15 cellular contexts compared by ENCODE assay signal in the genomic region with DNA sequence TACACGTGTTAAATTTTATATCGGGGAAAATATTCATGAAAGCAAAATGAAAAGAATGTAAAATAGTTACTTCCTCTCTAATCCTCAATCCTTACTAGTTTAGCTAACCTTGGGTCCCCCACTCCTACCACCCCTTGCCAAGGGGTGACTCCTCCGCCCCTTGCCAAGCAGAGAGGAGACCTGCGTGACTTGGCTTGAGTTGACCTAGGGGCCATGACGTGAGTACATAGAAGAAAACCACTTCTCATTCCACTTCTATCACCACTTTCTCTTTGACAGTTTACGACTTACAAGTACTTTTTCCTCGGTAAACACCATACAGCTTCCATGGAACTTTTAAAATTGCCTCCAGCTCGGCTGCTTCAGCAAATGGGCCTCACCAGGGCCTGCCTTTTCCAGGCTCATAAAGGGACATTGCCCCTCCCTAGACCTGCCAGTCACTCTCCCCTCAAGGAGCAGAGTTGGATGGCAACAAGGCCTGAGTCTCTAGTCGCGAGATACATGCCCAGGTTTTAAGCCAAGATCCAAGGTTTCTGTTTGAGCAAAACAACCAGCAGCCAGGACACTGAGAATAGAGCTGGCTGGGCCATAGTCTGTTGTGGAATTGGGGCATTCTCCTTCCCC. TPM values are rescaled to one million over a fixed set of nuclear protein-coding genes. Genes with fewer than 3 reads are reported as not detected.
DNase-seq lines count a peak whose midpoint lies in the region; ATAC-seq and TF ChIP-seq lines count a peak whose summit lies in the region.
"Had no signal": no experiment of that assay in that cellular context is flagged by ENCODE, and none has a peak within 500 bp of the region (broad histone marks: within the 10 kb centered on the region; RNA-seq: fewer than 3 reads in every experiment).

No MANE protein-coding gene starts in this region.

- H3K4me1 ChIP-seq in MM.1S (ENCODE audit: low read length): no peaks in the 10 kb centered on the region

- H3K27ac ChIP-seq in cingulate gyrus (ENCODE audit: low read depth, low read length) (peak overlapping the region; percentile 58), MM.1S (ENCODE audit: low read length) (no peak overlapping the region)
- H3K27ac ChIP-seq: RWPE1 had no signal

- H3K36me3 Mint-ChIP-seq in activated naive CD8-positive, alpha-beta T cell treated with anti-CD3 and anti-CD28 coated beads, Interleukin-2, amount 10 ng/mL, durations not matched to agents 7 days and 5 days: peaks cover 14% of the 10 kb centered on the region
- no peaks in the 10 kb centered on the region for H3K36me3 Mint-ChIP-seq in activated naive CD8-positive, alpha-beta T cell treated with anti-CD3 and anti-CD28 coated beads, Interleukin-2, amount 50 U/mL, for 24 hours (ENCODE audit: low read depth)
- H3K36me3 Mint-ChIP-seq in naive thymus-derived CD8-positive, alpha-beta T cell: peaks cover 0 to 48% (median 12%) of the 10 kb centered on the region in 3 donors

- DNase-seq in activated naive CD8-positive, alpha-beta T cell treated with anti-CD3 and anti-CD28 coated beads, Interleukin-2, amount 10 ng/mL, durations not matched to agents 7 days and 5 days: no peak
- DNase-seq in activated naive CD8-positive, alpha-beta T cell treated with anti-CD3 and anti-CD28 coated beads, Interleukin-2, amount 50 U/mL, for 24 hours: no peak
- peak in 1 of 10 donors; percentile 16 for DNase-seq in naive thymus-derived CD8-positive, alpha-beta T cell
- DNase-seq in SKM-1 treated with dmso at 0.1 percent for 144 hours (lab: John Stamatoyannopoulos, UW; ENCODE audit: unreplicated experiment): no peak
- DNase-seq in MM.1S: no peak
- DNase-seq: IMR-90, MV-4-11, NCI-H1417 treated with DMSO at 0.1 percent for 48 hours, NCI-H1930, NCI-H2171, NCI-H446 had no signal

- H3K27me3 Mint-ChIP-seq in activated naive CD8-positive, alpha-beta T cell treated with anti-CD3 and anti-CD28 coated beads, Interleukin-2, amount 10 ng/mL, durations not matched to agents 7 days and 5 days: no peaks in the 10 kb centered on the region
- no peaks in the 10 kb centered on the region for H3K27me3 Mint-ChIP-seq in activated naive CD8-positive, alpha-beta T cell treated with anti-CD3 and anti-CD28 coated beads, Interleukin-2, amount 50 U/mL, for 24 hours
- no peaks in the 10 kb centered on the region for H3K27me3 Mint-ChIP-seq in naive thymus-derived CD8-positive, alpha-beta T cell

- no peaks in the 10 kb centered on the region for H3K9me2 ChIP-seq in MM.1S (replicated peaks; ENCODE audit: insufficient read depth, low read length)

- peak overlapping the region; percentile 32 for H3K27ac Mint-ChIP-seq in activated naive CD8-positive, alpha-beta T cell treated with anti-CD3 and anti-CD28 coated beads, Interleukin-2, amount 10 ng/mL, durations not matched to agents 7 days and 5 days
- H3K27ac Mint-ChIP-seq in activated naive CD8-positive, alpha-beta T cell treated with anti-CD3 and anti-CD28 coated beads, Interleukin-2, amount 50 U/mL, for 24 hours: no peak overlapping the region
- H3K27ac Mint-ChIP-seq in naive thymus-derived CD8-positive, alpha-beta T cell: peak overlapping the region; percentile 38 to 98 (median 85)

- no peaks in the 10 kb centered on the region for H3K27me3 ChIP-seq in MM.1S (replicated peaks; ENCODE audit: insufficient read depth, low read length)

- no peaks in the 10 kb centered on the region for H4K20me1 ChIP-seq in MM.1S (ENCODE audit: insufficient read depth, low read length)

- no peak overlapping the region for H2AFZ ChIP-seq in MM.1S (ENCODE audit: low read length)

- H3K9me3 ChIP-seq in MM.1S (replicated peaks; ENCODE audit: insufficient read depth, low read length): no peaks in the 10 kb centered on the region

- no peak overlapping the region for H3K9ac ChIP-seq in MM.1S (ENCODE audit: low read length)

- POLR2A ChIA-PET in activated naive CD8-positive, alpha-beta T cell treated with anti-CD3 and anti-CD28 coated beads, Interleukin-2, amount 10 ng/mL, durations not matched to agents 7 days and 5 days (lab: Charles Lee): interaction anchor here (1.3 kb wide), 1 partner anchor 32 kb away, joined by 5 read pairs; no protein-coding TSS in a partner anchor
- POLR2A ChIA-PET in naive thymus-derived CD8-positive, alpha-beta T cell (lab: Charles Lee): interaction anchor here (1.1 to 1.8 kb wide), 2 partner anchors 25 to 32 kb away, joined by 3 to 4 read pairs; no protein-coding TSS in a partner anchor

- no peaks in the 10 kb centered on the region for H3K9me3 Mint-ChIP-seq in activated naive CD8-positive, alpha-beta T cell treated with anti-CD3 and anti-CD28 coated beads, Interleukin-2, amount 10 ng/mL, durations not matched to agents 7 days and 5 days
- H3K9me3 Mint-ChIP-seq in activated naive CD8-positive, alpha-beta T cell treated with anti-CD3 and anti-CD28 coated beads, Interleukin-2, amount 50 U/mL, for 24 hours: no peaks in the 10 kb centered on the region
- H3K9me3 Mint-ChIP-seq in naive thymus-derived CD8-positive, alpha-beta T cell: no peaks in the 10 kb centered on the region
- H3K9me3 Mint-ChIP-seq: H9 had no signal

- no peaks in the 10 kb centered on the region for H3K36me3 ChIP-seq in MM.1S (replicated peaks; ENCODE audit: insufficient read depth, low read length)

- no peak overlapping the region for H3K4me3 ChIP-seq in MM.1S (ENCODE audit: low read length)

- no peak for ATAC-seq in activated naive CD8-positive, alpha-beta T cell treated with anti-CD3 and anti-CD28 coated beads, Interleukin-2, amount 10 ng/mL, durations not matched to agents 7 days and 5 days (ENCODE audit: low read depth)
- ATAC-seq in activated naive CD8-positive, alpha-beta T cell treated with anti-CD3 and anti-CD28 coated beads, Interleukin-2, amount 50 U/mL, for 24 hours: no peak
- ATAC-seq in naive thymus-derived CD8-positive, alpha-beta T cell: no peak
- no peak for ATAC-seq in SK-N-SH treated with all-trans-retinoic acid at 6 μM for 48 hours

- H3K4me3 Mint-ChIP-seq in activated naive CD8-positive, alpha-beta T cell treated with anti-CD3 and anti-CD28 coated beads, Interleukin-2, amount 10 ng/mL, durations not matched to agents 7 days and 5 days: peak overlapping the region; percentile 16
- H3K4me3 Mint-ChIP-seq in activated naive CD8-positive, alpha-beta T cell treated with anti-CD3 and anti-CD28 coated beads, Interleukin-2, amount 50 U/mL, for 24 hours: no peak overlapping the region
- peak overlapping the region in 5 of 10 donors; percentile 5 to 88 (median 58) for H3K4me3 Mint-ChIP-seq in naive thymus-derived CD8-positive, alpha-beta T cell
- H3K4me3 Mint-ChIP-seq: H9 had no signal

- no peak overlapping the region for H3K4me2 ChIP-seq in MM.1S (ENCODE audit: low read depth, low read length)

- H3F3A ChIP-seq in MM.1S (ENCODE audit: insufficient read depth, low read length): no peaks in the 10 kb centered on the region

- TF ChIP-seq CTCF in MM.1S (IDR thresholded peaks at IDR 0.05; ENCODE audit: low read length): no peak

- peaks cover 28% of the 10 kb centered on the region for H3K4me1 Mint-ChIP-seq in activated naive CD8-positive, alpha-beta T cell treated with anti-CD3 and anti-CD28 coated beads, Interleukin-2, amount 10 ng/mL, durations not matched to agents 7 days and 5 days
- peaks cover 25% of the 10 kb centered on the region for H3K4me1 Mint-ChIP-seq in activated naive CD8-positive, alpha-beta T cell treated with anti-CD3 and anti-CD28 coated beads, Interleukin-2, amount 50 U/mL, for 24 hours
- H3K4me1 Mint-ChIP-seq in naive thymus-derived CD8-positive, alpha-beta T cell: peaks cover 26 to 56% (median 37%) of the 10 kb centered on the region in 4 donors

- no peaks in the 10 kb centered on the region for H3K79me2 ChIP-seq in MM.1S (ENCODE audit: low read length)

TF ChIP-seq in SK-N-SH treated with all-trans-retinoic acid at 6 μM for 48 hours, 23 proteins besides CTCF, POLR2A, EP300 and RAD21 (continues in another document):
- no peak for TF ChIP-seq GLIS3 (CRISPR knock-in tag; IDR thresholded peaks at IDR 0.05)
- no peak for TF ChIP-seq POU6F1 (CRISPR knock-in tag; IDR thresholded peaks at IDR 0.05; ENCODE audit: borderline replicate concordance, low read depth)
- no peak for TF ChIP-seq ARNTL (CRISPR knock-in tag; IDR thresholded peaks at IDR 0.05; ENCODE audit: borderline replicate concordance, low read depth)
- TF ChIP-seq, protein P1, sequence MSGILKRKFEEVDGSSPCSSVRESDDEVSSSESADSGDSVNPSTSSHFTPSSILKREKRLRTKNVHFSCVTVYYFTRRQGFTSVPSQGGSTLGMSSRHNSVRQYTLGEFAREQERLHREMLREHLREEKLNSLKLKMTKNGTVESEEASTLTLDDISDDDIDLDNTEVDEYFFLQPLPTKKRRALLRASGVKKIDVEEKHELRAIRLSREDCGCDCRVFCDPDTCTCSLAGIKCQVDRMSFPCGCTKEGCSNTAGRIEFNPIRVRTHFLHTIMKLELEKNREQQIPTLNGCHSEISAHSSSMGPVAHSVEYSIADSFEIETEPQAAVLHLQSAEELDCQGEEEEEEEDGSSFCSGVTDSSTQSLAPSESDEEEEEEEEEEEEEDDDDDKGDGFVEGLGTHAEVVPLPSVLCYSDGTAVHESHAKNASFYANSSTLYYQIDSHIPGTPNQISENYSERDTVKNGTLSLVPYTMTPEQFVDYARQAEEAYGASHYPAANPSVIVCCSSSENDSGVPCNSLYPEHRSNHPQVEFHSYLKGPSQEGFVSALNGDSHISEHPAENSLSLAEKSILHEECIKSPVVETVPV (CRISPR knock-in tag; IDR thresholded peaks at IDR 0.05): no peak
- no peak for TF ChIP-seq ISL1 (CRISPR knock-in tag; IDR thresholded peaks at IDR 0.05)

RNA-seq across cellular contexts. Expression of gene SDCBP2, which starts 29.9 kb away (rescaled TPM):
- total RNA-seq in activated naive CD8-positive, alpha-beta T cell treated with anti-CD3 and anti-CD28 coated beads, Interleukin-2, amount 10 ng/mL, durations not matched to agents 7 days and 5 days: 1 to 10 TPM; 3.7 to 5.1 TPM
- total RNA-seq in naive thymus-derived CD8-positive, alpha-beta T cell: 1 to 10 TPM; 2.7 to 3.3 TPM
- polyA plus RNA-seq in naive thymus-derived CD8-positive, alpha-beta T cell: 1 to 10 TPM in 1 of 3 donors, under 1 TPM in 2; 0.81 to 1.5 (median 0.98) TPM

RNA-seq across cellular contexts. Expression of gene SNPH, which starts 32.9 kb away (rescaled TPM):
- total RNA-seq in activated naive CD8-positive, alpha-beta T cell treated with anti-CD3 and anti-CD28 coated beads, Interleukin-2, amount 10 ng/mL, durations not matched to agents 7 days and 5 days: 1 to 10 TPM; 8.8 to 9.7 TPM
- 10 to 100 TPM; 25.7 to 26.6 TPM for total RNA-seq in naive thymus-derived CD8-positive, alpha-beta T cell
- 10 to 100 TPM in 1 of 3 donors, 1 to 10 TPM in 2; 5.2 to 13.5 (median 6.3) TPM for polyA plus RNA-seq in naive thymus-derived CD8-positive, alpha-beta T cell
